ENCODE assay signal across 15 cellular contexts in genomic region chr7:130453051-130453450, GRCh38. TPM values are rescaled to one million over a fixed set of nuclear protein-coding genes. Genes with fewer than 3 reads are reported as not detected.
A peak's percentile ranks its signal among the peaks of the same experiment; 100 is the strongest.
DNase-seq lines count a peak whose midpoint lies in the region; ATAC-seq and TF ChIP-seq lines count a peak whose summit lies in the region.
"Had no signal": no experiment of that assay in that cellular context is flagged by ENCODE, and none has a peak within 500 bp of the region (broad histone marks: within the 10 kb centered on the region; RNA-seq: fewer than 3 reads in every experiment).

No MANE protein-coding gene starts in this region.

- peaks cover 40% of the 10 kb centered on the region for H3K4me1 Mint-ChIP-seq in nephron
- H3K4me1 Mint-ChIP-seq: GM23338 had no signal

- ATAC-seq in GM21515 (IDR thresholded peaks at IDR 0.05; ENCODE audit: unreplicated experiment) (no peak), HG03354 (IDR thresholded peaks at IDR 0.05; ENCODE audit: poor library complexity, severe bottlenecking, unreplicated experiment) (no peak)
- ATAC-seq: CD8-positive, alpha-beta T cell; GM23338 had no signal

- H3K27ac Mint-ChIP-seq in nephron, result peak overlapping the region; percentile 33 to 87 (median 75)
- H3K27ac Mint-ChIP-seq: B cell; CD8-positive, alpha-beta T cell; GM23338 had no signal

- TF ChIP-seq CTCF in fibroblast of the aortic adventitia (IDR thresholded peaks at IDR 0.05; ENCODE audit: insufficient read depth, low read length), result no peak
- TF ChIP-seq CTCF in nephron (IDR thresholded peaks at IDR 0.05; ENCODE audit: unreplicated experiment in 3 of 3), result no peak

- H3K27me3 Mint-ChIP-seq in nephron (ENCODE audit: low read depth), result no peaks in the 10 kb centered on the region

- H3K4me3 ChIP-seq in fibroblast of the aortic adventitia (ENCODE audit: low read depth, low read length), result no peak overlapping the region
- H3K4me3 ChIP-seq: BLaER1 treated with 17β-estradiol and CSF1 and Interleukin-3, amounts not matched to agents 10 nM and 100 nM; GM23338 had no signal

- peaks cover 15% of the 10 kb centered on the region for H3K9me3 Mint-ChIP-seq in nephron

- H3K4me3 Mint-ChIP-seq in nephron, result no peak overlapping the region
- H3K4me3 Mint-ChIP-seq: B cell; CD8-positive, alpha-beta T cell; GM23338 had no signal

- DNase-seq in DMS 273 (lab: John Stamatoyannopoulos, UW; ENCODE audit: unreplicated experiment) (peak; percentile 70), NCI-H69 (lab: John Stamatoyannopoulos, UW) (peak; percentile 60), fibroblast of the aortic adventitia (ENCODE audit: low read depth) (peak; percentile 53), cerebellar cortex (ENCODE audit: low spot score) (no peak)
- DNase-seq: Calu3; CD8-positive, alpha-beta T cell; GDM1; HCEC 1CT had no signal

- peaks cover 5% of the 10 kb centered on the region for H3K36me3 Mint-ChIP-seq in nephron (ENCODE audit: low read depth)
- H3K36me3 Mint-ChIP-seq: CD8-positive, alpha-beta T cell had no signal

RNA-seq across cellular contexts. Expression of gene CEP41, which starts 12.2 kb away (rescaled TPM):
- 16.1 and 21.6 TPM in 2 replicates for total RNA-seq in fibroblast of the aortic adventitia (ENCODE audit: low replicate concordance)

RNA-seq across cellular contexts. Expression of gene MEST, which starts 38.8 kb away (rescaled TPM):
- 63.0 and 236 TPM in 2 replicates for total RNA-seq in fibroblast of the aortic adventitia (ENCODE audit: low replicate concordance)
- total RNA-seq: A172 had no signal
